Comparison of ENCODE assay signal across 9 cellular contexts in genomic region chr17:41785091-41785875, GRCh38. TPM values are rescaled to one million over a fixed set of nuclear protein-coding genes. Genes with fewer than 3 reads are reported as not detected.
DNase-seq lines count a peak whose midpoint lies in the region; ATAC-seq, FAIRE-seq and TF ChIP-seq lines count a peak whose summit lies in the region.
"Had no signal": no experiment of that assay in that cellular context is flagged by ENCODE, and none has a peak within 500 bp of the region (broad histone marks: within the 10 kb centered on the region; RNA-seq: fewer than 3 reads in every experiment).

No MANE protein-coding gene starts in this region.

- RAD21 ChIA-PET in GM12878 (lab: Charles Lee; ENCODE audit: unreplicated experiment): interaction anchor here (0.6 to 1.6 kb wide), 3 partner anchors 15 to 756 kb away, joined by 3 to 6 read pairs (median 3); partner anchors contain the start of gene ODAD4

- intact Hi-C loops in GM12878 (cut with micrococcal nuclease; ENCODE audit: unreplicated experiment): no loop called here

- H3K27me3 ChIP-seq in GM12878 (replicated peaks in 1 of 2; ENCODE audit: control insufficient read depth in 2 of 2, insufficient read depth in 2 of 2, low read length in 1 of 2): peaks cover 0 to 6% of the 10 kb centered on the region in 2 experiments; a peak in 1 of 4 replicates

- no peaks in the 10 kb centered on the region for H3K79me2 ChIP-seq in GM12878 (ENCODE audit: control insufficient read depth, insufficient read depth, low read length)

- H3K27ac ChIP-seq in GM12878 (ENCODE audit: control insufficient read depth, insufficient read depth) (no peak overlapping the region), temporal lobe (ENCODE audit: low read depth, low read length) (peak overlapping the region; percentile 66)

- in situ Hi-C loops in GM12878 (cut with MboI): no loop called here

- H3K36me3 ChIP-seq in GM12878 (ENCODE audit: control insufficient read depth in 2 of 2, insufficient read depth in 2 of 2, low read length in 1 of 2): no peaks in the 10 kb centered on the region

- no peak for TF ChIP-seq EP300 in GM12878 (IDR thresholded peaks at IDR 0.05; ENCODE audit: borderline replicate concordance in 1 of 2, control insufficient read depth in 1 of 2, low read depth in 2 of 2, low read length in 2 of 2)

- no peak overlapping the region for H3K9ac ChIP-seq in GM12878 (ENCODE audit: control insufficient read depth, insufficient read depth, low read length)

- 4% methylated on average over 13 of the region's 14 CpGs for WGBS in GM12878 (ENCODE audit: insufficient coverage, insufficient replicate concordance, low lambda C conversion rate, missing lambda C conversion rate)

- H2AFZ ChIP-seq in GM12878 (ENCODE audit: control insufficient read depth, low read depth, low read length): peak overlapping the region; percentile 39

- FAIRE-seq in GM12878 (lab: Jason Lieb, UNC): no peak
- FAIRE-seq: TTC549 had no signal

- POLR2A ChIA-PET in GM12878 (lab: Charles Lee): interaction anchor here (0.6 to 1.5 kb wide), 4 partner anchors 11 to 70 kb away, joined by 3 to 8 read pairs (median 5); no protein-coding TSS in a partner anchor

- no peaks in the 10 kb centered on the region; the same call in 2 of the 3 replicates for H3K9me3 ChIP-seq in GM12878 (replicated peaks; ENCODE audit: control insufficient read depth, insufficient read depth, low read length)

- peak; percentile 44 for DNase-seq in NCI-H2227 (lab: John Stamatoyannopoulos, UW; ENCODE audit: unreplicated experiment)
- no peak for DNase-seq in NCI-H2227 treated with DMSO at 0.1 percent for 48 hours (lab: John Stamatoyannopoulos, UW)
- DNase-seq in GM12878 (ENCODE audit: low read depth, low spot score): no peak
- peak; percentile 36 for DNase-seq in kidney glomerular epithelial cell (lab: John Stamatoyannopoulos, UW)
- DNase-seq in COR-L47 (lab: John Stamatoyannopoulos, UW): no peak
- DNase-seq in stimulated activated CD4-positive, alpha-beta T cell treated with anti-CD3 and anti-CD28 coated beads, Interleukin-12 subunit alpha, Interleukin-12 subunit beta, amount 100 ng/mL, for 4 hours: no peak

- SMC1A ChIA-PET in GM12878 (lab: Charles Lee; ENCODE audit: uncharacterized antibody, unreplicated experiment): interaction anchor here (1.3 to 2.0 kb wide), 2 partner anchors 14 to 76 kb away, joined by 3 to 8 read pairs; no protein-coding TSS in a partner anchor

- no peak for TF ChIP-seq RAD21 in GM12878 (IDR thresholded peaks at IDR 0.05; ENCODE audit: insufficient read depth, low read depth, low read length)

- peak overlapping the region; percentile 67; the same call in 1 of the 2 replicates for H3K4me3 ChIP-seq in GM12878

- peaks cover 13% of the 10 kb centered on the region for H3K4me1 ChIP-seq in GM12878 (ENCODE audit: control insufficient read depth, insufficient read depth, low read length)

- ATAC-seq in GM12878 (no peak), HG03442 (IDR thresholded peaks at IDR 0.05; ENCODE audit: unreplicated experiment) (no peak)

- TF ChIP-seq CTCF in GM12878 (IDR thresholded peaks at IDR 0.05 in 2 of 3, conservative IDR thresholded peaks at IDR 0.05 in 1 of 3; ENCODE audit: control insufficient read depth in 2 of 3, extremely low read depth in 1 of 3, insufficient read depth in 1 of 3, low read depth in 3 of 3, low read length in 3 of 3): no peak

- BruUV-seq in GM12878 (replicated peaks; lab: Mats Ljungman, UMichigan): no TSS peak

- CTCF ChIA-PET in GM12878 (lab: Yijun Ruan, JAX): interaction anchor here (0.6 to 2.0 kb wide), 7 partner anchors 12 to 1613 kb away, joined by 3 to 15 read pairs (median 4); no protein-coding TSS in a partner anchor

- no peak for TF ChIP-seq POLR2A in GM12878 (IDR thresholded peaks at IDR 0.05; ENCODE audit: low read depth, low read length)

- H4K20me1 ChIP-seq in GM12878 (ENCODE audit: control insufficient read depth, insufficient read depth): no peaks in the 10 kb centered on the region

- H3K4me2 ChIP-seq in GM12878 (ENCODE audit: control insufficient read depth, insufficient read depth): peak overlapping the region; percentile 71

RNA-seq across cellular contexts. Expression of gene JUP, which starts 1.2 kb away (rescaled TPM):
- total RNA-seq in GM12878 (2013; cell fraction: nucleolus; rRNA removed): 55.8 and 58.1 TPM in 2 replicates
- 17.9 and 25.5 TPM in 2 replicates for total RNA-seq in GM12878 (2014; rRNA removed)
- 5.3 and 7.3 TPM in 2 replicates for total RNA-seq in GM12878 (2014; rRNA removed; fragmentation: Illumina TruSeq; extraction: Trizol)
- 31.7 and 36.3 TPM in 2 replicates for total RNA-seq in GM12878 (2021)
- polyA plus RNA-seq in GM12878 (2011; ENCODE audit: low read depth): 6.3 TPM
- polyA plus RNA-seq in GM12878 (2011; rRNA removed): 5.3 and 34.0 TPM in 2 replicates
- 36.7 and 43.0 TPM in 2 replicates for polyA plus RNA-seq in GM12878 (2011; cell fraction: cytosol; rRNA removed)
- 36.4 and 67.7 TPM in 2 replicates for polyA plus RNA-seq in GM12878 (2011; cell fraction: nucleus; rRNA removed)
- 15.9 and 17.4 TPM in 2 replicates for polyA plus RNA-seq in GM12878 (2012)
- polyA plus RNA-seq in GM12878 (2014; fragmentation: Illumina TruSeq; extraction: Trizol): 3.8 and 11.4 TPM in 2 replicates
- polyA plus RNA-seq in GM12878 (2014; fragmentation: Nextera tagmentation; extraction: Ambion mirVana): 1 to 10 TPM; 1.5 to 2.9 TPM
- polyA plus RNA-seq in GM12878 (2014; rRNA removed): 14.5 and 20.4 TPM in 2 replicates
- polyA plus RNA-seq in GM12878 (2016; fragmentation: Nextera tagmentation; extraction: Ambion mirVana): 10 to 100 TPM; 10.9 to 11.8 TPM
- polyA minus RNA-seq in GM12878 (2011; rRNA and poly(A)+ RNA removed): 31.9 and 39.4 TPM in 2 replicates
- 33.7 and 37.0 TPM in 2 replicates for polyA minus RNA-seq in GM12878 (2011; cell fraction: cytosol; rRNA and poly(A)+ RNA removed)
- polyA minus RNA-seq in GM12878 (2011; cell fraction: nucleus; rRNA and poly(A)+ RNA removed): 17.8 and 23.9 TPM in 2 replicates
- 46.7 TPM for total RNA-seq in temporal lobe

RNA-seq across cellular contexts. Expression of gene P3H4, which starts 26.5 kb away (rescaled TPM):
- 3.0 and 4.0 TPM in 2 replicates for total RNA-seq in GM12878 (2013; cell fraction: nucleolus; rRNA removed)
- total RNA-seq in GM12878 (2014; rRNA removed) (0.85 and 1.9 TPM in 2 replicates), GM12878 (2014; rRNA removed; fragmentation: Illumina TruSeq; extraction: Trizol) (0.46 and 0.54 TPM in 2 replicates), GM12878 (2021) (1.1 and 1.5 TPM in 2 replicates), temporal lobe (8.1 TPM)
- polyA plus RNA-seq in GM12878 (2011; ENCODE audit: low read depth): not detected
- polyA plus RNA-seq in GM12878 (2011; rRNA removed) (0.29 and 0.64 TPM in 2 replicates), GM12878 (2014; fragmentation: Illumina TruSeq; extraction: Trizol) (0.32 TPM in 1 of 2 replicates, not detected in the other), GM12878 (2014; fragmentation: Nextera tagmentation; extraction: Ambion mirVana) (under 1 TPM in 1 of 2 experiments, not detected in 1; 0.37 TPM), GM12878 (2014; rRNA removed) (0.55 and 1.2 TPM in 2 replicates), GM12878 (2016; fragmentation: Nextera tagmentation; extraction: Ambion mirVana) (1 to 10 TPM in 1 of 2 experiments, under 1 TPM in 1; 0.81 to 1.0 TPM)
- 0.84 and 1.3 TPM in 2 replicates for polyA plus RNA-seq in GM12878 (2011; cell fraction: cytosol; rRNA removed)
- polyA plus RNA-seq in GM12878 (2011; cell fraction: nucleus; rRNA removed): 0.89 and 1.3 TPM in 2 replicates
- 0.35 and 0.39 TPM in 2 replicates for polyA plus RNA-seq in GM12878 (2012)
- polyA minus RNA-seq in GM12878 (2011; rRNA and poly(A)+ RNA removed): 0.59 and 1.5 TPM in 2 replicates
- polyA minus RNA-seq in GM12878 (2011; cell fraction: cytosol; rRNA and poly(A)+ RNA removed): 1.8 and 2.0 TPM in 2 replicates
- 0.73 and 2.3 TPM in 2 replicates for polyA minus RNA-seq in GM12878 (2011; cell fraction: nucleus; rRNA and poly(A)+ RNA removed)

RNA-seq across cellular contexts. Expression of gene FKBP10, which starts 27.5 kb away (rescaled TPM):
- total RNA-seq in GM12878 (2013; cell fraction: nucleolus; rRNA removed): 7.9 and 9.6 TPM in 2 replicates
- total RNA-seq in GM12878 (2014; rRNA removed): 1.8 and 2.1 TPM in 2 replicates
- 1.5 and 1.6 TPM in 2 replicates for total RNA-seq in GM12878 (2014; rRNA removed; fragmentation: Illumina TruSeq; extraction: Trizol)
- total RNA-seq in GM12878 (2021): 3.8 and 4.2 TPM in 2 replicates
- 0.25 TPM for polyA plus RNA-seq in GM12878 (2011; ENCODE audit: low read depth)
- 1.6 and 2.9 TPM in 2 replicates for polyA plus RNA-seq in GM12878 (2011; rRNA removed)
- polyA plus RNA-seq in GM12878 (2011; cell fraction: cytosol; rRNA removed): 3.6 and 4.6 TPM in 2 replicates
- polyA plus RNA-seq in GM12878 (2011; cell fraction: nucleus; rRNA removed): 19.5 and 31.0 TPM in 2 replicates
- 1.5 and 1.8 TPM in 2 replicates for polyA plus RNA-seq in GM12878 (2012)
- polyA plus RNA-seq in GM12878 (2014; fragmentation: Illumina TruSeq; extraction: Trizol): 2.6 and 3.4 TPM in 2 replicates
- polyA plus RNA-seq in GM12878 (2014; fragmentation: Nextera tagmentation; extraction: Ambion mirVana): under 1 TPM; 0.02 to 0.08 TPM
- 4.7 and 5.2 TPM in 2 replicates for polyA plus RNA-seq in GM12878 (2014; rRNA removed)
- under 1 TPM; 0.18 to 0.71 TPM for polyA plus RNA-seq in GM12878 (2016; fragmentation: Nextera tagmentation; extraction: Ambion mirVana)
- 1.0 and 1.9 TPM in 2 replicates for polyA minus RNA-seq in GM12878 (2011; rRNA and poly(A)+ RNA removed)
- polyA minus RNA-seq in GM12878 (2011; cell fraction: cytosol; rRNA and poly(A)+ RNA removed): 2.7 and 2.8 TPM in 2 replicates
- 3.4 and 5.0 TPM in 2 replicates for polyA minus RNA-seq in GM12878 (2011; cell fraction: nucleus; rRNA and poly(A)+ RNA removed)
- 8.4 TPM for total RNA-seq in temporal lobe

RNA-seq across cellular contexts. Expression of gene NT5C3B, which starts 50.7 kb away (rescaled TPM):
- total RNA-seq in GM12878 (2013; cell fraction: nucleolus; rRNA removed): 32.6 and 34.5 TPM in 2 replicates
- total RNA-seq in GM12878 (2014; rRNA removed) (41.2 and 51.3 TPM in 2 replicates), GM12878 (2014; rRNA removed; fragmentation: Illumina TruSeq; extraction: Trizol) (38.6 and 38.8 TPM in 2 replicates), GM12878 (2021) (38.7 and 41.2 TPM in 2 replicates), temporal lobe (87.3 TPM)
- polyA plus RNA-seq in GM12878 (2011; ENCODE audit: low read depth): 19.5 TPM
- polyA plus RNA-seq in GM12878 (2011; rRNA removed) (64.6 and 74.1 TPM in 2 replicates), GM12878 (2014; fragmentation: Illumina TruSeq; extraction: Trizol) (48.0 and 54.4 TPM in 2 replicates), GM12878 (2014; fragmentation: Nextera tagmentation; extraction: Ambion mirVana) (1 to 10 TPM in 1 of 2 experiments, under 1 TPM in 1; 0.52 to 6.6 TPM), GM12878 (2014; rRNA removed) (49.0 and 53.9 TPM in 2 replicates), GM12878 (2016; fragmentation: Nextera tagmentation; extraction: Ambion mirVana) (10 to 100 TPM; 38.1 to 40.7 TPM)
- 46.8 and 48.1 TPM in 2 replicates for polyA plus RNA-seq in GM12878 (2011; cell fraction: cytosol; rRNA removed)
- polyA plus RNA-seq in GM12878 (2011; cell fraction: nucleus; rRNA removed): 54.1 and 66.4 TPM in 2 replicates
- 29.5 and 34.1 TPM in 2 replicates for polyA plus RNA-seq in GM12878 (2012)
- 27.9 and 36.4 TPM in 2 replicates for polyA minus RNA-seq in GM12878 (2011; rRNA and poly(A)+ RNA removed)
- polyA minus RNA-seq in GM12878 (2011; cell fraction: cytosol; rRNA and poly(A)+ RNA removed): 5.2 and 9.6 TPM in 2 replicates
- polyA minus RNA-seq in GM12878 (2011; cell fraction: nucleus; rRNA and poly(A)+ RNA removed): 24.1 and 26.6 TPM in 2 replicates

RNA-seq across cellular contexts. Expression of gene HAP1, which starts 50.8 kb away (rescaled TPM):
- total RNA-seq in GM12878 (2013; cell fraction: nucleolus; rRNA removed): not detected in 2 replicates
- total RNA-seq in GM12878 (2014; rRNA removed): not detected in 2 replicates
- not detected in 2 replicates for total RNA-seq in GM12878 (2014; rRNA removed; fragmentation: Illumina TruSeq; extraction: Trizol)
- total RNA-seq in GM12878 (2021): not detected in 2 replicates
- not detected for polyA plus RNA-seq in GM12878 (2011; ENCODE audit: low read depth)
- not detected in 2 replicates for polyA plus RNA-seq in GM12878 (2011; rRNA removed)
- polyA plus RNA-seq in GM12878 (2011; cell fraction: cytosol; rRNA removed): not detected in 2 replicates
- polyA plus RNA-seq in GM12878 (2011; cell fraction: nucleus; rRNA removed): 0.03 and 0.04 TPM in 2 replicates
- 0.11 TPM in 1 of 2 replicates, not detected in the other for polyA plus RNA-seq in GM12878 (2012)
- polyA plus RNA-seq in GM12878 (2014; fragmentation: Illumina TruSeq; extraction: Trizol): not detected in 2 replicates
- not detected for polyA plus RNA-seq in GM12878 (2014; fragmentation: Nextera tagmentation; extraction: Ambion mirVana)
- polyA plus RNA-seq in GM12878 (2014; rRNA removed): not detected in 2 replicates
- not detected for polyA plus RNA-seq in GM12878 (2016; fragmentation: Nextera tagmentation; extraction: Ambion mirVana)
- polyA minus RNA-seq in GM12878 (2011; rRNA and poly(A)+ RNA removed): 0.07 TPM in 1 of 2 replicates, not detected in the other
- polyA minus RNA-seq in GM12878 (2011; cell fraction: cytosol; rRNA and poly(A)+ RNA removed): not detected in 2 replicates
- not detected in 2 replicates for polyA minus RNA-seq in GM12878 (2011; cell fraction: nucleus; rRNA and poly(A)+ RNA removed)
- total RNA-seq in temporal lobe: under 0.01 TPM

Comparison
In these comparisons a context has a peak if more than half of its experiments do, and no peak if none do; other contexts are left out.
1. DNase-seq: peak in NCI-H2227 (single experiment) and kidney glomerular epithelial cell (single experiment); none in NCI-H2227 treated with DMSO at 0.1 percent for 48 hours (single experiment), GM12878 (single experiment), COR-L47 (single experiment) and stimulated activated CD4-positive, alpha-beta T cell treated with anti-CD3 and anti-CD28 coated beads, Interleukin-12 subunit alpha, Interleukin-12 subunit beta, amount 100 ng/mL, for 4 hours (single experiment).